9 cellular contexts compared by ENCODE assay signal in the genomic region with DNA sequence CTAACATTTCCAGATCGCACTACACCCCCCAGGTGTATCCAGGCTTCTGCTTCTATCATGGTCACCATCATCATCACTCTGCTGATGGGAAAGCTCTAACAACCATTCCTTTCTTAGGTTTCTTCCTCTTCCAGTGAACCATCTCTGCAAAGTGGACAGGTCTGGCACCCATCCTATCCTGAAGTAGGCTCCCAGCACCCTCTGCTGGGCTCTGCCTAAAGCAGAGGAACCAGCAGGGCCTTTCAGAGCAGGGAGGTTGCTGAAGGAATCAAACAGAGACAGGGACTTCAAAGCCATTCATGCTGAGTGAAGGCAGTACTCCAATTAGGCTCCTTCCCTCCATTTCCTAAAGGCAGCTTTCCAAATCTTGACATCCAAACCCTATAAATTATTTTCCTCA. TPM values are rescaled to one million over a fixed set of nuclear protein-coding genes. Genes with fewer than 3 reads are reported as not detected.
DNase-seq lines count a peak whose midpoint lies in the region; ATAC-seq and TF ChIP-seq lines count a peak whose summit lies in the region.
"Had no signal": no experiment of that assay in that cellular context is flagged by ENCODE, and none has a peak within 500 bp of the region (broad histone marks: within the 10 kb centered on the region; RNA-seq: fewer than 3 reads in every experiment).

No MANE protein-coding gene starts in this region.

- no peak overlapping the region for H2AFZ ChIP-seq in HCT116 (ENCODE audit: low read depth, low read length, poor library complexity, severe bottlenecking)

- POLR2A ChIA-PET in HCT116 (lab: Charles Lee), result no interaction called here

- RAD21 ChIA-PET in HCT116 (lab: Charles Lee; ENCODE audit: low non-redundant PET in 1 of 2, low total read pairs in 2 of 2, uncharacterized antibody in 2 of 2, unreplicated experiment in 2 of 2), result no interaction called here

- H3K9ac ChIP-seq in HCT116 (ENCODE audit: low read length), result no peak overlapping the region

- DNase-seq in COR-L47 (lab: John Stamatoyannopoulos, UW) (peak; percentile 18), HCT116 (ENCODE audit: low read depth, low spot score) (no peak), SHP77 treated with DMSO at 0.1 percent for 48 hours (lab: John Stamatoyannopoulos, UW) (peak; percentile 32), foreskin keratinocyte (no peak), HuH-7 (ENCODE audit: low spot score) (no peak), T-helper 9 cell (no peak)
- DNase-seq: activated CD4-positive, CD25-positive, alpha-beta regulatory T cell had no signal

- no peak overlapping the region for H3K4me3 ChIP-seq in HCT116 (replicated peaks in 1 of 2; ENCODE audit: low read depth in 1 of 2, low read length in 2 of 2)

- intact Hi-C loops in HCT116 (cut with micrococcal nuclease), result loop anchor here (1.0 kb wide), 2 partner anchors 80 to 828 kb away; no protein-coding TSS in a partner anchor

- no peaks in the 10 kb centered on the region for H4K20me1 ChIP-seq in HCT116 (ENCODE audit: insufficient read depth)

- ATAC-seq in HCT116 (no peak; the same call in 1 of the 2 replicates), foreskin keratinocyte (no peak), GM18517 (IDR thresholded peaks at IDR 0.05; ENCODE audit: unreplicated experiment) (no peak), GM19351 (IDR thresholded peaks at IDR 0.05; ENCODE audit: unreplicated experiment) (no peak)

- CTCF ChIA-PET in HCT116 (lab: Charles Lee), result interaction anchor here (0.8 to 3.4 kb wide), 10 partner anchors 8 to 1176 kb away, joined by 3 to 28 read pairs (median 7); no protein-coding TSS in a partner anchor

- no peaks in the 10 kb centered on the region for H3K9me3 ChIP-seq in HCT116 (ENCODE audit: control insufficient read depth in 1 of 2, insufficient read depth in 1 of 2, low read depth in 1 of 2, low read length in 2 of 2)

- H3K9me2 ChIP-seq in HCT116 (ENCODE audit: insufficient read depth), result no peaks in the 10 kb centered on the region

- BruUV-seq in HCT116 (replicated peaks; lab: Mats Ljungman, UMichigan), result no TSS peak

- TF ChIP-seq POLR2A in HCT116 (IDR thresholded peaks at IDR 0.05; ENCODE audit: borderline replicate concordance, extremely low read depth, insufficient read depth, insufficient read length), result no peak

- no peak overlapping the region for H3K4me2 ChIP-seq in HCT116 (ENCODE audit: low read length)

- no peaks in the 10 kb centered on the region for H3K79me2 ChIP-seq in HCT116 (ENCODE audit: insufficient read depth, low read length)

- H3K4me1 ChIP-seq in HCT116 (ENCODE audit: control insufficient read depth in 1 of 2, insufficient read depth in 2 of 2, low read length in 2 of 2) (no peaks in the 10 kb centered on the region; a peak in 1 of 4 replicates), foreskin keratinocyte (no peaks in the 10 kb centered on the region)

- no peaks in the 10 kb centered on the region for H3K36me3 ChIP-seq in HCT116 (ENCODE audit: control insufficient read depth in 1 of 2, insufficient read depth in 2 of 2, low read length in 2 of 2)

- peak; percentile 68 for TF ChIP-seq RAD21 in HCT116 (IDR thresholded peaks at IDR 0.05; ENCODE audit: low read depth)

- H3K27me3 ChIP-seq in HCT116 (ENCODE audit: insufficient read depth, low read length) (no peaks in the 10 kb centered on the region), foreskin keratinocyte (no peaks in the 10 kb centered on the region)

- H3K27ac ChIP-seq in HCT116 (ENCODE audit: low read depth, low read length) (no peak overlapping the region), foreskin keratinocyte (no peak overlapping the region)

- TF ChIP-seq CTCF in HCT116 (IDR thresholded peaks at IDR 0.05 in 2 of 3, conservative IDR thresholded peaks at IDR 0.05 in 1 of 3; ENCODE audit: borderline replicate concordance in 1 of 3, insufficient read depth in 1 of 3, low read depth in 2 of 3, low read length in 2 of 3), result peak; percentile 36 to 40 (median 37); a peak in 5 of 6 replicates
- TF ChIP-seq CTCF in foreskin keratinocyte (conservative IDR thresholded peaks at IDR 0.05), result peak; percentile 31

TF ChIP-seq in HCT116, 20 proteins besides CTCF, POLR2A, EP300 and RAD21:
- TF ChIP-seq, protein P1, sequence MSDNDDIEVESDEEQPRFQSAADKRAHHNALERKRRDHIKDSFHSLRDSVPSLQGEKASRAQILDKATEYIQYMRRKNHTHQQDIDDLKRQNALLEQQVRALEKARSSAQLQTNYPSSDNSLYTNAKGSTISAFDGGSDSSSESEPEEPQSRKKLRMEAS (IDR thresholded peaks at IDR 0.05), result no peak
- peak; percentile 33 for TF ChIP-seq TCF7L2 (IDR thresholded peaks at IDR 0.05; ENCODE audit: borderline replicate concordance, extremely low read depth, insufficient read depth, insufficient read length)

RNA-seq across cellular contexts. Expression of a gene that starts 27.2 kb away (rescaled TPM):
- 13.8 TPM for total RNA-seq in HCT116 (2021; ENCODE audit: unreplicated experiment)
- polyA plus RNA-seq in HCT116 (2012), result 3.9 and 4.0 TPM in 2 replicates
- 2.1 and 2.8 TPM in 2 replicates for total RNA-seq in foreskin keratinocyte
- 0.40 and 0.57 TPM in 2 replicates for polyA plus RNA-seq in foreskin keratinocyte

Comparison
In these comparisons a context has a peak if more than half of its experiments do, and no peak if none do; other contexts are left out.
1. DNase-seq: peak in COR-L47 (single experiment) and SHP77 treated with DMSO at 0.1 percent for 48 hours (single experiment); none in HCT116 (single experiment), foreskin keratinocyte (0 of 2), HuH-7 (single experiment) and T-helper 9 cell (single experiment).